ENCODE assay signal across 25 cellular contexts in the genomic region with DNA sequence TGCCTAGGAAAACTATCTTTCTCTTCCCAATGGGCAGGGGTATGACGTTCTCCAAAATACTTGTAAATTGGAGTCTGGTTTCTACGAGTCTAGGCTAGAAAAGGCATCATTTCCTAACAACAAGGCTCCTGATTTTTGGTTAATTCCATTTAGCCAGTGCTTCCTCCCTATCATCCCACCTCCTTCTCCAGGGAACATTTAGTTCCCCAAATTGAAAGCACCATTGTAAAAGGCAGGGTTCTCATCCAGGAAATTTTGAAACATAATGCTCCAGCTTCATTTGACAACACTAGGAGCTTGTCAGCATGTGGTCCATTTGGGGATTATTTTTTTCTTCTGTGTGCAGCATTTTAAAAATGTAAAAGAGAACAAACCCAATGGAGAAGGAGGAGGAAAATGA.
"Had no signal": no experiment of that assay in that cellular context is flagged by ENCODE, and none has a peak within 500 bp of the region (broad histone marks: within the 10 kb centered on the region; RNA-seq: fewer than 3 reads in every experiment).

No MANE protein-coding gene starts in this region.

- H3K27me3 ChIP-seq: hepatocyte, neural progenitor cell, neutrophil, sigmoid colon, spleen, suprapubic skin, tibial artery, upper lobe of right lung had no signal

- H3K4me2 ChIP-seq: hepatocyte, neural progenitor cell had no signal

- FAIRE-seq: small intestine, urothelium cell line had no signal

- ATAC-seq: left lobe of liver; natural killer cell; psoas muscle; stimulated activated effector memory CD8-positive, alpha-beta T cell treated with anti-CD3 and anti-CD28 coated beads, Interleukin-12 subunit alpha, Interleukin-12 subunit beta, amount 100 ng/mL, for 72 hours; upper lobe of right lung had no signal

- H3K4me1 ChIP-seq: neural progenitor cell, parathyroid adenoma, psoas muscle, sigmoid colon, spleen, suprapubic skin, tibial artery, upper lobe of right lung had no signal

- H3K4me3 ChIP-seq: hepatocyte, lung, neural progenitor cell, psoas muscle, sigmoid colon, spleen, suprapubic skin, thoracic aorta, tibial artery, upper lobe of right lung had no signal

- H3K36me3 ChIP-seq: neural progenitor cell, neutrophil, sigmoid colon, spleen, suprapubic skin, thoracic aorta, tibial artery, upper lobe of right lung had no signal

- H3K79me2 ChIP-seq: hepatocyte, parathyroid adenoma had no signal

- H3K9me3 ChIP-seq: neutrophil, psoas muscle, sigmoid colon, suprapubic skin, thoracic aorta, tibial artery, upper lobe of right lung had no signal

- DNase-seq: islet precursor cell; mesendoderm; naive B cell; natural killer cell; nephron progenitor cell; occipital lobe; psoas muscle; sigmoid colon; small intestine; spleen; stimulated activated CD4-positive, alpha-beta T cell treated with anti-CD3 and anti-CD28 coated beads, Interleukin-4, amount 100 ng/mL, for 24 hours; stimulated activated naive CD4-positive, alpha-beta T cell; tibial artery; trophoblast cell; upper lobe of right lung had no signal

- H3K9ac ChIP-seq: neural progenitor cell, parathyroid adenoma had no signal

- H3K27ac ChIP-seq: hepatocyte, neural progenitor cell, neutrophil, parathyroid adenoma, psoas muscle, sigmoid colon, spleen, suprapubic skin, thoracic aorta, tibial artery, upper lobe of right lung had no signal

- H2AFZ ChIP-seq: hepatocyte, neural progenitor cell, parathyroid adenoma had no signal
